In genomic region chr20:62226707-62227590, GRCh38 we compare ENCODE assay signal across 1 cellular context.
TF ChIP-seq lines count a peak whose summit lies in the region.

No MANE protein-coding gene starts in this region.

TF ChIP-seq in K562, 482 proteins besides CTCF, POLR2A, EP300 and RAD21:
- TF ChIP-seq ELK1 (CRISPR knock-in tag; IDR thresholded peaks at IDR 0.05) (no peak), KAT2B (IDR thresholded peaks at IDR 0.05; ENCODE audit: low read depth, low read length) (no peak), CEBPZ (IDR thresholded peaks at IDR 0.05; ENCODE audit: borderline replicate concordance, low read depth, low read length) (no peak), U2AF2 (optimal IDR thresholded peaks at IDR 0.05; ENCODE audit: low read depth, low read length) (no peak), NCOA2 (IDR thresholded peaks at IDR 0.05; ENCODE audit: partially characterized antibody in 2 of 2) (no peak), ZFP36 (IDR thresholded peaks at IDR 0.05; ENCODE audit: low read depth, low read length, partially characterized antibody) (peak; percentile 91)
- TF ChIP-seq, protein P1, sequence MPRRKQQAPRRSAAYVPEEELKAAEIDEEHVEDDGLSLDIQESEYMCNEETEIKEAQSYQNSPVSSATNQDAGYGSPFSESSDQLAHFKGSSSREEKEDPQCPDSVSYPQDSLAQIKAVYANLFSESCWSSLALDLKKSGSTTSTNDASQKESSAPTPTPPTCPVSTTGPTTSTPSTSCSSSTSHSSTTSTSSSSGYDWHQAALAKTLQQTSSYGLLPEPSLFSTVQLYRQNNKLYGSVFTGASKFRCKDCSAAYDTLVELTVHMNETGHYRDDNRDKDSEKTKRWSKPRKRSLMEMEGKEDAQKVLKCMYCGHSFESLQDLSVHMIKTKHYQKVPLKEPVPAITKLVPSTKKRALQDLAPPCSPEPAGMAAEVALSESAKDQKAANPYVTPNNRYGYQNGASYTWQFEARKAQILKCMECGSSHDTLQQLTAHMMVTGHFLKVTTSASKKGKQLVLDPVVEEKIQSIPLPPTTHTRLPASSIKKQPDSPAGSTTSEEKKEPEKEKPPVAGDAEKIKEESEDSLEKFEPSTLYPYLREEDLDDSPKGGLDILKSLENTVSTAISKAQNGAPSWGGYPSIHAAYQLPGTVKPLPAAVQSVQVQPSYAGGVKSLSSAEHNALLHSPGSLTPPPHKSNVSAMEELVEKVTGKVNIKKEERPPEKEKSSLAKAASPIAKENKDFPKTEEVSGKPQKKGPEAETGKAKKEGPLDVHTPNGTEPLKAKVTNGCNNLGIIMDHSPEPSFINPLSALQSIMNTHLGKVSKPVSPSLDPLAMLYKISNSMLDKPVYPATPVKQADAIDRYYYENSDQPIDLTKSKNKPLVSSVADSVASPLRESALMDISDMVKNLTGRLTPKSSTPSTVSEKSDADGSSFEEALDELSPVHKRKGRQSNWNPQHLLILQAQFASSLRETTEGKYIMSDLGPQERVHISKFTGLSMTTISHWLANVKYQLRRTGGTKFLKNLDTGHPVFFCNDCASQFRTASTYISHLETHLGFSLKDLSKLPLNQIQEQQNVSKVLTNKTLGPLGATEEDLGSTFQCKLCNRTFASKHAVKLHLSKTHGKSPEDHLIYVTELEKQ (CRISPR knock-in tag; IDR thresholded peaks at IDR 0.05) = no peak
